ENCODE assay signal across 32 cellular contexts in the genomic region with DNA sequence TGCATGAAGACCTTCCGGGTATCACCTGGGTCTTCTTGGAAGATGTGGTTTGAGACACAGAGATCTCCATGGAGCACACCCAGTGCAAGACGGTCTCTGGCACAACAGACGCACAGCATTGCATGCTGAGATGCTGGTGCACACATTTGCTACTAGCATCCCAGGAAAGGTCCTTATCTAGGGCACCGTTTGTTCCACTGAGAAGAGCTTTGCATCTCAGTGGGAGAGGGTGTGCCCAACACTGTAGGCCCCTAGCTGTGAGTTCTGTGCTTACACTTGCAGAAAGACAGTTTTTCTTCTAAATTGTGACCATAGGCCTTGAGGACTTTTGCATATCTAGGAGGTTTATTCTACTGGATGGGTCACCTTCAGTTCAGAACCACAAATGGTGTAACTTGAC.
"Had no signal": no experiment of that assay in that cellular context is flagged by ENCODE, and none has a peak within 500 bp of the region (broad histone marks: within the 10 kb centered on the region; RNA-seq: fewer than 3 reads in every experiment).

No MANE protein-coding gene starts in this region.

- H3K27ac ChIP-seq: ascending aorta, breast epithelium, coronary artery, dorsolateral prefrontal cortex, epithelial cell of prostate, VCaP had no signal

- H3K27ac Mint-ChIP-seq: activated CD4-positive, alpha-beta memory T cell treated with anti-CD3 and anti-CD28 coated beads, Interleukin-2, amount 10 ng/mL, durations not matched to agents 7 days and 5 days; activated CD4-positive, alpha-beta T cell treated with anti-CD3 and anti-CD28 coated beads, Interleukin-2, amount 10 ng/mL, durations not matched to agents 7 days and 5 days; activated naive CD4-positive, alpha-beta T cell treated with anti-CD3 and anti-CD28 coated beads, Interleukin-2, amount 10 ng/mL, durations not matched to agents 7 days and 5 days; activated naive CD4-positive, alpha-beta T cell treated with anti-CD3 and anti-CD28 coated beads, Interleukin-2, amount 50 U/mL, for 72 hours; activated naive CD8-positive, alpha-beta T cell treated with anti-CD3 and anti-CD28 coated beads, Interleukin-2, amount 10 ng/mL, durations not matched to agents 7 days and 5 days; activated T-cell treated with anti-CD3 and anti-CD28 coated beads, Interleukin-2, amount 50 U/mL, for 24 hours; activated T-cell treated with anti-CD3 and anti-CD28 coated beads, Interleukin-2, amount 50 U/mL, for 72 hours; brain; dendritic cell treated with granulocyte-macrophage colony-stimulating factor and Interleukin-4, amounts not matched to agents 40 ng/mL and 50 ng/mL, for 4 days; WTC11 had no signal

- FAIRE-seq: endometrium, endothelial cell of umbilical vein, frontal cortex, TTC549 had no signal

- H3K36me3 Mint-ChIP-seq: activated naive CD4-positive, alpha-beta T cell treated with anti-CD3 and anti-CD28 coated beads, Interleukin-2, amount 10 ng/mL, durations not matched to agents 7 days and 5 days; activated naive CD4-positive, alpha-beta T cell treated with anti-CD3 and anti-CD28 coated beads, Interleukin-2, amount 50 U/mL, for 72 hours; activated naive CD8-positive, alpha-beta T cell treated with anti-CD3 and anti-CD28 coated beads, Interleukin-2, amount 10 ng/mL, durations not matched to agents 7 days and 5 days; brain; WTC11 had no signal

- H3K36me3 ChIP-seq: ascending aorta, breast epithelium had no signal

- H3K9me3 Mint-ChIP-seq: activated CD4-positive, alpha-beta memory T cell treated with anti-CD3 and anti-CD28 coated beads, Interleukin-2, amount 10 ng/mL, durations not matched to agents 7 days and 5 days; activated CD4-positive, alpha-beta T cell treated with anti-CD3 and anti-CD28 coated beads, Interleukin-2, amount 10 ng/mL, durations not matched to agents 7 days and 5 days; activated naive CD4-positive, alpha-beta T cell treated with anti-CD3 and anti-CD28 coated beads, Interleukin-2, amount 10 ng/mL, durations not matched to agents 7 days and 5 days; activated naive CD4-positive, alpha-beta T cell treated with anti-CD3 and anti-CD28 coated beads, Interleukin-2, amount 50 U/mL, for 72 hours; activated naive CD8-positive, alpha-beta T cell treated with anti-CD3 and anti-CD28 coated beads, Interleukin-2, amount 10 ng/mL, durations not matched to agents 7 days and 5 days; activated T-cell treated with anti-CD3 and anti-CD28 coated beads, Interleukin-2, amount 50 U/mL, for 24 hours; activated T-cell treated with anti-CD3 and anti-CD28 coated beads, Interleukin-2, amount 50 U/mL, for 72 hours; brain; central memory CD8-positive, alpha-beta T cell; dendritic cell treated with granulocyte-macrophage colony-stimulating factor and Interleukin-4, amounts not matched to agents 40 ng/mL and 50 ng/mL, for 4 days; effector memory CD8-positive, alpha-beta T cell; WTC11 had no signal

- H3K4me1 Mint-ChIP-seq: activated CD4-positive, alpha-beta memory T cell treated with anti-CD3 and anti-CD28 coated beads, Interleukin-2, amount 10 ng/mL, durations not matched to agents 7 days and 5 days; activated CD4-positive, alpha-beta T cell treated with anti-CD3 and anti-CD28 coated beads, Interleukin-2, amount 10 ng/mL, durations not matched to agents 7 days and 5 days; activated naive CD4-positive, alpha-beta T cell treated with anti-CD3 and anti-CD28 coated beads, Interleukin-2, amount 10 ng/mL, durations not matched to agents 7 days and 5 days; activated naive CD8-positive, alpha-beta T cell treated with anti-CD3 and anti-CD28 coated beads, Interleukin-2, amount 10 ng/mL, durations not matched to agents 7 days and 5 days; brain; central memory CD8-positive, alpha-beta T cell had no signal

- DNase-seq: activated CD4-positive, alpha-beta memory T cell treated with anti-CD3 and anti-CD28 coated beads, Interleukin-2, amount 10 ng/mL, durations not matched to agents 7 days and 5 days; activated CD4-positive, alpha-beta T cell treated with anti-CD3 and anti-CD28 coated beads for 1 hour; activated CD4-positive, alpha-beta T cell treated with anti-CD3 and anti-CD28 coated beads for 4 hours; activated CD4-positive, alpha-beta T cell treated with anti-CD3 and anti-CD28 coated beads, Interleukin-2, amount 10 ng/mL, durations not matched to agents 7 days and 5 days; activated CD4-positive, alpha-beta T cell treated with anti-CD3 and anti-CD28 coated beads, Interleukin-2, amount 50 U/mL, for 4 hours; activated CD8-positive, alpha-beta memory T cell treated with anti-CD3 and anti-CD28 coated beads, Interleukin-2, amount 50 U/mL, for 48 hours; activated gamma-delta T cell; activated naive CD4-positive, alpha-beta T cell; activated naive CD4-positive, alpha-beta T cell treated with anti-CD3 and anti-CD28 coated beads, Interleukin-2, amount 10 ng/mL, durations not matched to agents 7 days and 5 days; activated naive CD8-positive, alpha-beta T cell treated with anti-CD3 and anti-CD28 coated beads, Interleukin-2, amount 10 ng/mL, durations not matched to agents 7 days and 5 days; activated T-cell treated with anti-CD3 and anti-CD28 coated beads for 4 hours; activated T-cell treated with anti-CD3 and anti-CD28 coated beads, Interleukin-2, amount 50 U/mL, for 24 hours; activated T-cell treated with anti-CD3 and anti-CD28 coated beads, Interleukin-2, amount 50 U/mL, for 72 hours; dorsolateral prefrontal cortex; effector CD4-positive, alpha-beta T cell; effector memory CD8-positive, alpha-beta T cell; foreskin fibroblast; T-helper 2 cell had no signal

- H3K4me3 ChIP-seq: ascending aorta, breast epithelium, coronary artery, dorsolateral prefrontal cortex had no signal

- H3K27me3 ChIP-seq: ascending aorta, breast epithelium had no signal

- H3K4me3 Mint-ChIP-seq: activated CD4-positive, alpha-beta memory T cell treated with anti-CD3 and anti-CD28 coated beads, Interleukin-2, amount 10 ng/mL, durations not matched to agents 7 days and 5 days; activated CD4-positive, alpha-beta T cell treated with anti-CD3 and anti-CD28 coated beads, Interleukin-2, amount 10 ng/mL, durations not matched to agents 7 days and 5 days; activated naive CD4-positive, alpha-beta T cell treated with anti-CD3 and anti-CD28 coated beads, Interleukin-2, amount 10 ng/mL, durations not matched to agents 7 days and 5 days; activated naive CD8-positive, alpha-beta T cell treated with anti-CD3 and anti-CD28 coated beads, Interleukin-2, amount 10 ng/mL, durations not matched to agents 7 days and 5 days; activated T-cell treated with anti-CD3 and anti-CD28 coated beads, Interleukin-2, amount 50 U/mL, for 24 hours; activated T-cell treated with anti-CD3 and anti-CD28 coated beads, Interleukin-2, amount 50 U/mL, for 72 hours; brain; central memory CD8-positive, alpha-beta T cell; dendritic cell treated with granulocyte-macrophage colony-stimulating factor and Interleukin-4, amounts not matched to agents 40 ng/mL and 50 ng/mL, for 4 days; effector memory CD8-positive, alpha-beta T cell; WTC11 had no signal

- H3K9me3 ChIP-seq: ascending aorta, breast epithelium had no signal

- H3K4me1 ChIP-seq: ascending aorta, breast epithelium had no signal

- ATAC-seq: activated naive CD4-positive, alpha-beta T cell treated with anti-CD3 and anti-CD28 coated beads, Interleukin-2, amount 50 U/mL, for 72 hours; activated T-cell treated with anti-CD3 and anti-CD28 coated beads, Interleukin-2, amount 50 U/mL, for 72 hours; effector memory CD8-positive, alpha-beta T cell; WTC11 had no signal
